ENCODE assay signal across 9 cellular contexts in genomic region chr9:19934301-19934868, GRCh38.
DNase-seq lines count a peak whose midpoint lies in the region; ATAC-seq, FAIRE-seq and TF ChIP-seq lines count a peak whose summit lies in the region.
"Had no signal": no experiment of that assay in that cellular context is flagged by ENCODE, and none has a peak within 500 bp of the region (broad histone marks: within the 10 kb centered on the region; RNA-seq: fewer than 3 reads in every experiment).

No MANE protein-coding gene starts in this region.

- 11% methylated on average over 27 of the region's 41 CpGs; no CpG with 5 or more reads in 1 of the 2 experiments for WGBS in H1 (ENCODE audit: extremely low coverage in 1 of 2, insufficient coverage in 1 of 2, insufficient read length in 1 of 2, insufficient replicate concordance in 2 of 2, low coverage in 1 of 2, low lambda C conversion rate in 2 of 2, missing lambda C conversion rate in 1 of 2), 2 experiments
- WGBS in testis, 2 donors = 2 to 7% methylated on average over 21 to 41 of the region's 41 CpGs

- H4K5ac ChIP-seq in H1 (ENCODE audit: insufficient read length, low read depth, low read length) = peak overlapping the region; percentile 57

- CTCF ChIA-PET in activated CD4-positive, alpha-beta T cell treated with anti-CD3 and anti-CD28 coated beads for 36 hours (lab: Charles Lee) = no interaction called here
- CTCF ChIA-PET in H1 (lab: Charles Lee; ENCODE audit: partially characterized antibody) = interaction anchor here (0.6 to 2.3 kb wide), 5 partner anchors 8 to 1007 kb away, joined by 3 to 6 read pairs (median 3); no protein-coding TSS in a partner anchor

- peak; percentile 55 for FAIRE-seq in H1 (lab: Jason Lieb, UNC)

- H3K27ac ChIP-seq in H1 (ENCODE audit: low read depth, low read length) = no peak overlapping the region
- H3K27ac ChIP-seq in lower lobe of right lung = no peak overlapping the region
- H3K27ac ChIP-seq in testis = no peak overlapping the region
- H3K27ac ChIP-seq: BLaER1 treated with 17β-estradiol and CSF1 and Interleukin-3, amounts not matched to agents 10 nM and 100 nM had no signal

- intact Hi-C loops in activated CD4-positive, alpha-beta T cell treated with anti-CD3 and anti-CD28 coated beads for 36 hours (cut with DNase I, micrococcal nuclease) = no loop called here
- intact Hi-C loops in lower lobe of right lung (cut with DNase I) (no loop called here), testis (cut with DNase I; ENCODE audit: low total_unique reads) (no loop called here)

- no peak for TF ChIP-seq EP300 in H1 (IDR thresholded peaks at IDR 0.05; ENCODE audit: borderline replicate concordance in 1 of 2, low read depth in 2 of 2, low read length in 2 of 2)

- no peaks in the 10 kb centered on the region for H3K23me2 ChIP-seq in H1 (ENCODE audit: low read depth, low read length)

- H3K36me3 ChIP-seq in H1 (ENCODE audit: control insufficient read depth in 2 of 4, insufficient read depth in 4 of 4, low read length in 3 of 4) (no peaks in the 10 kb centered on the region), lower lobe of right lung (no peaks in the 10 kb centered on the region), testis (ENCODE audit: low read depth, missing control alignments) (no peaks in the 10 kb centered on the region)
- H3K36me3 ChIP-seq: BLaER1 treated with 17β-estradiol and CSF1 and Interleukin-3, amounts not matched to agents 10 nM and 100 nM had no signal

- TF ChIP-seq POLR2A in H1 (IDR thresholded peaks at IDR 0.05; ENCODE audit: control extremely low read depth in 1 of 2, low read depth in 2 of 2, low read length in 2 of 2) = no peak
- TF ChIP-seq POLR2A in testis (IDR thresholded peaks at IDR 0.05) = no peak

- peak; percentile 33 to 53; a peak in 3 of 4 replicates for TF ChIP-seq RAD21 in H1 (IDR thresholded peaks at IDR 0.05 in 1 of 2, conservative IDR thresholded peaks at IDR 0.05 in 1 of 2; ENCODE audit: low read depth in 2 of 2, low read length in 2 of 2)

- peaks cover 0 to 2% (median 0%) of the 10 kb centered on the region in 4 experiments; a peak in 2 of 7 replicates for H3K27me3 ChIP-seq in H1 (replicated peaks in 1 of 4; ENCODE audit: control insufficient read depth in 3 of 4, extremely low read depth in 1 of 4, insufficient read depth in 3 of 4, low read length in 3 of 4)
- H3K27me3 ChIP-seq in lower lobe of right lung (ENCODE audit: low read depth) = no peaks in the 10 kb centered on the region
- no peaks in the 10 kb centered on the region for H3K27me3 ChIP-seq in testis
- H3K27me3 ChIP-seq: BLaER1 treated with 17β-estradiol and CSF1 and Interleukin-3, amounts not matched to agents 10 nM and 100 nM had no signal

- H3K14ac ChIP-seq in H1 (ENCODE audit: insufficient read length) = no peak overlapping the region

- H3K4me3 Mint-ChIP-seq in activated CD4-positive, alpha-beta T cell treated with anti-CD3 and anti-CD28 coated beads for 36 hours = peak overlapping the region; percentile 55

- no peaks in the 10 kb centered on the region for H4K20me1 ChIP-seq in H1 (replicated peaks in 1 of 2; ENCODE audit: control insufficient read depth in 1 of 2, insufficient read depth in 2 of 2, low read length in 2 of 2)
- H4K20me1 ChIP-seq: BLaER1 treated with 17β-estradiol and CSF1 and Interleukin-3, amounts not matched to agents 10 nM and 100 nM had no signal

- peak overlapping the region; percentile 51; the same call in 1 of the 2 replicates for H2BK20ac ChIP-seq in H1 (ENCODE audit: low read length)

- peaks cover 0 to 7% (median 0%) of the 10 kb centered on the region in 4 experiments; a peak in 3 of 7 replicates for H3K4me1 ChIP-seq in H1 (replicated peaks in 1 of 4; ENCODE audit: control insufficient read depth in 3 of 4, insufficient read depth in 4 of 4, low read length in 3 of 4)
- no peaks in the 10 kb centered on the region for H3K4me1 ChIP-seq in lower lobe of right lung
- H3K4me1 ChIP-seq in testis = no peaks in the 10 kb centered on the region

- no peaks in the 10 kb centered on the region for H3K36me3 Mint-ChIP-seq in activated CD4-positive, alpha-beta T cell treated with anti-CD3 and anti-CD28 coated beads for 36 hours (ENCODE audit: low read depth)

- no peak overlapping the region for H3K56ac ChIP-seq in H1 (replicated peaks; ENCODE audit: insufficient read length, low read depth, low read length)

- H2BK5ac ChIP-seq in H1 (ENCODE audit: low read depth, low read length) = no peak overlapping the region

- H3K9me3 Mint-ChIP-seq in activated CD4-positive, alpha-beta T cell treated with anti-CD3 and anti-CD28 coated beads for 36 hours (ENCODE audit: low read depth) = no peaks in the 10 kb centered on the region

- TF ChIP-seq CTCF in H1 (IDR thresholded peaks at IDR 0.05; ENCODE audit: control extremely low read depth in 1 of 3, insufficient read depth in 1 of 3, low read depth in 1 of 3, low read length in 3 of 3) = peak; percentile 24 to 37 (median 31); a peak in 2 of 4 replicates
- no peak for TF ChIP-seq CTCF in lower lobe of right lung (IDR thresholded peaks at IDR 0.05)
- TF ChIP-seq CTCF in testis (IDR thresholded peaks at IDR 0.05) = no peak

- POLR2A ChIA-PET in activated CD4-positive, alpha-beta T cell treated with anti-CD3 and anti-CD28 coated beads for 36 hours (lab: Charles Lee) = no interaction called here
- POLR2A ChIA-PET in H1 (lab: Charles Lee; ENCODE audit: partially characterized antibody) = interaction anchor here (1.2 kb wide), 1 partner anchor 46 kb away, joined by 4 read pairs; no protein-coding TSS in a partner anchor

- H3K23ac ChIP-seq in H1 (ENCODE audit: insufficient read length) = no peak overlapping the region

- peak overlapping the region; percentile 90 for H4K91ac ChIP-seq in H1 (replicated peaks; ENCODE audit: insufficient read length, low read length)

- no peak overlapping the region for H3K4ac ChIP-seq in H1 (replicated peaks; ENCODE audit: insufficient read length, low read depth, low read length)

- ATAC-seq in activated CD4-positive, alpha-beta T cell treated with anti-CD3 and anti-CD28 coated beads for 36 hours = no peak
- ATAC-seq in lower lobe of right lung (peak; percentile 62 to 65), HG02870 (IDR thresholded peaks at IDR 0.05; ENCODE audit: unreplicated experiment) (no peak)

- peak overlapping the region; percentile 63 to 83 for H3K4me2 ChIP-seq in H1 (ENCODE audit: insufficient read depth in 1 of 2, low read depth in 2 of 2, low read length in 2 of 2)
- H3K4me2 ChIP-seq: BLaER1 treated with 17β-estradiol and CSF1 and Interleukin-3, amounts not matched to agents 10 nM and 100 nM had no signal

- peaks cover 6% of the 10 kb centered on the region for H3K4me1 Mint-ChIP-seq in activated CD4-positive, alpha-beta T cell treated with anti-CD3 and anti-CD28 coated beads for 36 hours

- H3K4me3 ChIP-seq in H1 (ENCODE audit: extremely low read depth in 1 of 4, insufficient read depth in 2 of 4, low read depth in 3 of 4, low read length in 4 of 4) (peak overlapping the region; percentile 21 to 60 (median 32); a peak in 5 of 8 replicates), lower lobe of right lung (peak overlapping the region; percentile 49), testis (peak overlapping the region; percentile 52 to 66)
- H3K4me3 ChIP-seq: BLaER1 treated with 17β-estradiol and CSF1 and Interleukin-3, amounts not matched to agents 10 nM and 100 nM had no signal

- no peak overlapping the region for H3K27ac Mint-ChIP-seq in activated CD4-positive, alpha-beta T cell treated with anti-CD3 and anti-CD28 coated beads for 36 hours

- H3K27me3 Mint-ChIP-seq in activated CD4-positive, alpha-beta T cell treated with anti-CD3 and anti-CD28 coated beads for 36 hours = peaks cover 17% of the 10 kb centered on the region

- peak overlapping the region; percentile 91; the same call in 1 of the 2 replicates for H2AFZ ChIP-seq in H1 (ENCODE audit: low read length)

- peak overlapping the region; percentile 84; the same call in 1 of the 2 replicates for H3K18ac ChIP-seq in H1 (ENCODE audit: extremely low read depth, low read length)

- no peaks in the 10 kb centered on the region for H3K79me1 ChIP-seq in H1 (ENCODE audit: low read depth, low read length)

- H2BK12ac ChIP-seq in H1 (ENCODE audit: low read depth, low read length) = no peak overlapping the region

- peak; percentile 14 for DNase-seq in activated CD4-positive, alpha-beta T cell treated with anti-CD3 and anti-CD28 coated beads for 36 hours
- no peak for DNase-seq in activated CD4-positive, alpha-beta T cell treated with anti-CD3 and anti-CD28 coated beads for 1 hour
- DNase-seq in H1 (ENCODE audit: low read depth in 1 of 2, low spot score in 2 of 2) = peak; percentile 38 to 71
- DNase-seq in lower lobe of right lung = no peak
- DNase-seq in testis = peak; percentile 36
- DNase-seq in cerebellar cortex (ENCODE audit: low spot score) = no peak
- no peak for DNase-seq in SIG-M5 (lab: John Stamatoyannopoulos, UW)

- no peaks in the 10 kb centered on the region for H3K9me3 ChIP-seq in H1 (ENCODE audit: insufficient read depth in 2 of 2, low read depth in 1 of 2, low read length in 1 of 2)
- no peaks in the 10 kb centered on the region for H3K9me3 ChIP-seq in lower lobe of right lung
- H3K9me3 ChIP-seq in testis = no peaks in the 10 kb centered on the region

- no peak overlapping the region for H2BK120ac ChIP-seq in H1 (replicated peaks; ENCODE audit: low read depth, low read length)

- no peak overlapping the region for H2AK5ac ChIP-seq in H1 (ENCODE audit: low read depth, low read length)

- H2BK15ac ChIP-seq in H1 (ENCODE audit: low read length) = no peak overlapping the region

- H3K79me2 ChIP-seq in H1 (ENCODE audit: control insufficient read depth in 1 of 2, insufficient read depth in 2 of 2, low read length in 2 of 2) = no peaks in the 10 kb centered on the region

- H4K8ac ChIP-seq in H1 (ENCODE audit: extremely low read depth, insufficient read depth, low read length) = peak overlapping the region; percentile 84

- no peak overlapping the region for H3K9ac ChIP-seq in H1 (replicated peaks in 1 of 4; ENCODE audit: extremely low read depth in 1 of 4, low read depth in 3 of 4, low read length in 3 of 4)
- H3K9ac ChIP-seq: BLaER1 treated with 17β-estradiol and CSF1 and Interleukin-3, amounts not matched to agents 10 nM and 100 nM had no signal

TF ChIP-seq in H1, 55 proteins besides CTCF, POLR2A, EP300 and RAD21 (continues in another document):
- TF ChIP-seq, protein P1, sequence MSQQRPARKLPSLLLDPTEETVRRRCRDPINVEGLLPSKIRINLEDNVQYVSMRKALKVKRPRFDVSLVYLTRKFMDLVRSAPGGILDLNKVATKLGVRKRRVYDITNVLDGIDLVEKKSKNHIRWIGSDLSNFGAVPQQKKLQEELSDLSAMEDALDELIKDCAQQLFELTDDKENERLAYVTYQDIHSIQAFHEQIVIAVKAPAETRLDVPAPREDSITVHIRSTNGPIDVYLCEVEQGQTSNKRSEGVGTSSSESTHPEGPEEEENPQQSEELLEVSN (IDR thresholded peaks at IDR 0.05) = peak; percentile 96
- TF ChIP-seq SAP30 (IDR thresholded peaks at IDR 0.05; ENCODE audit: insufficient read depth, insufficient replicate concordance, low read length) (no peak), EGR1 (IDR thresholded peaks at IDR 0.05; ENCODE audit: borderline replicate concordance, low read depth, low read length) (no peak), TCF12 (IDR thresholded peaks at IDR 0.05; ENCODE audit: low read depth, low read length) (peak; percentile 59; the same call in 1 of the 2 replicates), HDAC2 (IDR thresholded peaks at IDR 0.05; ENCODE audit: borderline replicate concordance in 1 of 2, low read depth in 2 of 2, low read length in 2 of 2) (peak in 1 of 2 experiments; percentile 92; a peak in 2 of 4 replicates)

Comparison
In these comparisons a context has a peak if more than half of its experiments do, and no peak if none do; other contexts are left out.
1. DNase-seq: peak in activated CD4-positive, alpha-beta T cell treated with anti-CD3 and anti-CD28 coated beads for 36 hours (single experiment), H1 (2 of 2) and testis (single experiment); none in activated CD4-positive, alpha-beta T cell treated with anti-CD3 and anti-CD28 coated beads for 1 hour (single experiment), lower lobe of right lung (single experiment), cerebellar cortex (single experiment) and SIG-M5 (single experiment).
2. ATAC-seq: peak in lower lobe of right lung (2 of 2); none in activated CD4-positive, alpha-beta T cell treated with anti-CD3 and anti-CD28 coated beads for 36 hours (single experiment) and HG02870 (single experiment).
3. CTCF ChIP-seq: peak in H1 (3 of 3); none in lower lobe of right lung (single experiment) and testis (0 of 3).
4. Peak in every context shown above with its lines, with median percentiles within 50 percentile points of each other: H3K4me3 ChIP-seq.